In genomic region chr10:124093076-124093773, GRCh38 we compare ENCODE assay signal across 1 cellular context.
A peak's percentile ranks its signal among the peaks of the same experiment; 100 is the strongest.
TF ChIP-seq lines count a peak whose summit lies in the region.

A gene with protein sequence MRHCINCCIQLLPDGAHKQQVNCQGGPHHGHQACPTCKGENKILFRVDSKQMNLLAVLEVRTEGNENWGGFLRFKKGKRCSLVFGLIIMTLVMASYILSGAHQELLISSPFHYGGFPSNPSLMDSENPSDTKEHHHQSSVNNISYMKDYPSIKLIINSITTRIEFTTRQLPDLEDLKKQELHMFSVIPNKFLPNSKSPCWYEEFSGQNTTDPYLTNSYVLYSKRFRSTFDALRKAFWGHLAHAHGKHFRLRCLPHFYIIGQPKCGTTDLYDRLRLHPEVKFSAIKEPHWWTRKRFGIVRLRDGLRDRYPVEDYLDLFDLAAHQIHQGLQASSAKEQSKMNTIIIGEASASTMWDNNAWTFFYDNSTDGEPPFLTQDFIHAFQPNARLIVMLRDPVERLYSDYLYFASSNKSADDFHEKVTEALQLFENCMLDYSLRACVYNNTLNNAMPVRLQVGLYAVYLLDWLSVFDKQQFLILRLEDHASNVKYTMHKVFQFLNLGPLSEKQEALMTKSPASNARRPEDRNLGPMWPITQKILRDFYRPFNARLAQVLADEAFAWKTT (minus strand): TSS chr10:124093598. CDS start chr10:124046212, 47,386 bp downstream.

TF ChIP-seq in HepG2, 621 proteins besides CTCF, POLR2A, EP300 and RAD21 (continued from another document and continues in another):
- TF ChIP-seq, protein P1, sequence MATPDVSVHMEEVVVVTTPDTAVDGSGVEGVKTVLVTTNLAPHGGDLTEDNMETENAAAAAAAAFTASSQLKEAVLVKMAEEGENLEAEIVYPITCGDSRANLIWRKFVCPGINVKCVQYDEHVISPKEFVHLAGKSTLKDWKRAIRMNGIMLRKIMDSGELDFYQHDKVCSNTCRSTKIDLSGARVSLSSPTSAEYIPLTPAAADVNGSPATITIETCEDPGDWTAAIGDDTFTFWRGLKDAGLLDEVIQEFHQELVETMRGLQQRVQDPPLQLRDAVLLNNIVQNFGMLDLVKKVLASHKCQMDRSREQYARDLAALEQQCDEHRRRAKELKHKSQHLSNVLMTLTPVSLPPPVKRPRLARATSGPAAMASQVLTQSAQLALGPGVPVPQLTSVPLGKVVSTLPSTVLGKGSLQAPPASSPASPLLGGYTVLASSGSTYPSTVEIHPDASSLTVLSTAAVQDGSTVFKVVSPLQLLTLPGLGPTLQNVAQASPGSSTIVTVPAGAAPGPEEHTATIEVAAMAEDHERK (CRISPR knock-in tag; IDR thresholded peaks at IDR 0.05; ENCODE audit: low read depth): no peak
- TF ChIP-seq, protein P2, sequence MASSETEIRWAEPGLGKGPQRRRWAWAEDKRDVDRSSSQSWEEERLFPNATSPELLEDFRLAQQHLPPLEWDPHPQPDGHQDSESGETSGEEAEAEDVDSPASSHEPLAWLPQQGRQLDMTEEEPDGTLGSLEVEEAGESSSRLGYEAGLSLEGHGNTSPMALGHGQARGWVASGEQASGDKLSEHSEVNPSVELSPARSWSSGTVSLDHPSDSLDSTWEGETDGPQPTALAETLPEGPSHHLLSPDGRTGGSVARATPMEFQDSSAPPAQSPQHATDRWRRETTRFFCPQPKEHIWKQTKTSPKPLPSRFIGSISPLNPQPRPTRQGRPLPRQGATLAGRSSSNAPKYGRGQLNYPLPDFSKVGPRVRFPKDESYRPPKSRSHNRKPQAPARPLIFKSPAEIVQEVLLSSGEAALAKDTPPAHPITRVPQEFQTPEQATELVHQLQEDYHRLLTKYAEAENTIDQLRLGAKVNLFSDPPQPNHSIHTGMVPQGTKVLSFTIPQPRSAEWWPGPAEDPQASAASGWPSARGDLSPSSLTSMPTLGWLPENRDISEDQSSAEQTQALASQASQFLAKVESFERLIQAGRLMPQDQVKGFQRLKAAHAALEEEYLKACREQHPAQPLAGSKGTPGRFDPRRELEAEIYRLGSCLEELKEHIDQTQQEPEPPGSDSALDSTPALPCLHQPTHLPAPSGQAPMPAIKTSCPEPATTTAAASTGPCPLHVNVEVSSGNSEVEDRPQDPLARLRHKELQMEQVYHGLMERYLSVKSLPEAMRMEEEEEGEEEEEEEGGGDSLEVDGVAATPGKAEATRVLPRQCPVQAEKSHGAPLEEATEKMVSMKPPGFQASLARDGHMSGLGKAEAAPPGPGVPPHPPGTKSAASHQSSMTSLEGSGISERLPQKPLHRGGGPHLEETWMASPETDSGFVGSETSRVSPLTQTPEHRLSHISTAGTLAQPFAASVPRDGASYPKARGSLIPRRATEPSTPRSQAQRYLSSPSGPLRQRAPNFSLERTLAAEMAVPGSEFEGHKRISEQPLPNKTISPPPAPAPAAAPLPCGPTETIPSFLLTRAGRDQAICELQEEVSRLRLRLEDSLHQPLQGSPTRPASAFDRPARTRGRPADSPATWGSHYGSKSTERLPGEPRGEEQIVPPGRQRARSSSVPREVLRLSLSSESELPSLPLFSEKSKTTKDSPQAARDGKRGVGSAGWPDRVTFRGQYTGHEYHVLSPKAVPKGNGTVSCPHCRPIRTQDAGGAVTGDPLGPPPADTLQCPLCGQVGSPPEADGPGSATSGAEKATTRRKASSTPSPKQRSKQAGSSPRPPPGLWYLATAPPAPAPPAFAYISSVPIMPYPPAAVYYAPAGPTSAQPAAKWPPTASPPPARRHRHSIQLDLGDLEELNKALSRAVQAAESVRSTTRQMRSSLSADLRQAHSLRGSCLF (CRISPR knock-in tag; IDR thresholded peaks at IDR 0.05; ENCODE audit: borderline replicate concordance): no peak
- no peak for TF ChIP-seq NFATC3 (CRISPR knock-in tag; IDR thresholded peaks at IDR 0.05)
- TF ChIP-seq ZNF589 (CRISPR knock-in tag; conservative IDR thresholded peaks at IDR 0.05): no peak
- no peak for TF ChIP-seq ZFP1 (CRISPR knock-in tag; IDR thresholded peaks at IDR 0.05)
- TF ChIP-seq DMAP1 (CRISPR knock-in tag; IDR thresholded peaks at IDR 0.05): no peak
- TF ChIP-seq, protein P3, sequence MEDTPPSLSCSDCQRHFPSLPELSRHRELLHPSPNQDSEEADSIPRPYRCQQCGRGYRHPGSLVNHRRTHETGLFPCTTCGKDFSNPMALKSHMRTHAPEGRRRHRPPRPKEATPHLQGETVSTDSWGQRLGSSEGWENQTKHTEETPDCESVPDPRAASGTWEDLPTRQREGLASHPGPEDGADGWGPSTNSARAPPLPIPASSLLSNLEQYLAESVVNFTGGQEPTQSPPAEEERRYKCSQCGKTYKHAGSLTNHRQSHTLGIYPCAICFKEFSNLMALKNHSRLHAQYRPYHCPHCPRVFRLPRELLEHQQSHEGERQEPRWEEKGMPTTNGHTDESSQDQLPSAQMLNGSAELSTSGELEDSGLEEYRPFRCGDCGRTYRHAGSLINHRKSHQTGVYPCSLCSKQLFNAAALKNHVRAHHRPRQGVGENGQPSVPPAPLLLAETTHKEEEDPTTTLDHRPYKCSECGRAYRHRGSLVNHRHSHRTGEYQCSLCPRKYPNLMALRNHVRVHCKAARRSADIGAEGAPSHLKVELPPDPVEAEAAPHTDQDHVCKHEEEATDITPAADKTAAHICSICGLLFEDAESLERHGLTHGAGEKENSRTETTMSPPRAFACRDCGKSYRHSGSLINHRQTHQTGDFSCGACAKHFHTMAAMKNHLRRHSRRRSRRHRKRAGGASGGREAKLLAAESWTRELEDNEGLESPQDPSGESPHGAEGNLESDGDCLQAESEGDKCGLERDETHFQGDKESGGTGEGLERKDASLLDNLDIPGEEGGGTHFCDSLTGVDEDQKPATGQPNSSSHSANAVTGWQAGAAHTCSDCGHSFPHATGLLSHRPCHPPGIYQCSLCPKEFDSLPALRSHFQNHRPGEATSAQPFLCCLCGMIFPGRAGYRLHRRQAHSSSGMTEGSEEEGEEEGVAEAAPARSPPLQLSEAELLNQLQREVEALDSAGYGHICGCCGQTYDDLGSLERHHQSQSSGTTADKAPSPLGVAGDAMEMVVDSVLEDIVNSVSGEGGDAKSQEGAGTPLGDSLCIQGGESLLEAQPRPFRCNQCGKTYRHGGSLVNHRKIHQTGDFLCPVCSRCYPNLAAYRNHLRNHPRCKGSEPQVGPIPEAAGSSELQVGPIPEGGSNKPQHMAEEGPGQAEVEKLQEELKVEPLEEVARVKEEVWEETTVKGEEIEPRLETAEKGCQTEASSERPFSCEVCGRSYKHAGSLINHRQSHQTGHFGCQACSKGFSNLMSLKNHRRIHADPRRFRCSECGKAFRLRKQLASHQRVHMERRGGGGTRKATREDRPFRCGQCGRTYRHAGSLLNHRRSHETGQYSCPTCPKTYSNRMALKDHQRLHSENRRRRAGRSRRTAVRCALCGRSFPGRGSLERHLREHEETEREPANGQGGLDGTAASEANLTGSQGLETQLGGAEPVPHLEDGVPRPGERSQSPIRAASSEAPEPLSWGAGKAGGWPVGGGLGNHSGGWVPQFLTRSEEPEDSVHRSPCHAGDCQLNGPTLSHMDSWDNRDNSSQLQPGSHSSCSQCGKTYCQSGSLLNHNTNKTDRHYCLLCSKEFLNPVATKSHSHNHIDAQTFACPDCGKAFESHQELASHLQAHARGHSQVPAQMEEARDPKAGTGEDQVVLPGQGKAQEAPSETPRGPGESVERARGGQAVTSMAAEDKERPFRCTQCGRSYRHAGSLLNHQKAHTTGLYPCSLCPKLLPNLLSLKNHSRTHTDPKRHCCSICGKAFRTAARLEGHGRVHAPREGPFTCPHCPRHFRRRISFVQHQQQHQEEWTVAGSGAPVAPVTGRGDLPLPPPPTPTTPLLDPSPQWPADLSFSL (CRISPR knock-in tag; IDR thresholded peaks at IDR 0.05): no peak
- no peak; the same call in 1 of the 2 replicates for TF ChIP-seq KMT2A (CRISPR knock-in tag; IDR thresholded peaks at IDR 0.05)
- TF ChIP-seq GABPA (IDR thresholded peaks at IDR 0.05; ENCODE audit: low read depth, low read length): no peak
- no peak for TF ChIP-seq GABPA (CRISPR knock-in tag; IDR thresholded peaks at IDR 0.05; ENCODE audit: low read depth)
- TF ChIP-seq RFX1 (IDR thresholded peaks at IDR 0.05): no peak
- TF ChIP-seq MEF2D (CRISPR knock-in tag; IDR thresholded peaks at IDR 0.05): peak; percentile 7; the same call in 1 of the 2 replicates
- 0 out of 2 replicates have a peak, but pooled peaks have one; percentile 42 for TF ChIP-seq CBFB (CRISPR knock-in tag; IDR thresholded peaks at IDR 0.05)
- TF ChIP-seq RNF2 (conservative IDR thresholded peaks at IDR 0.05; ENCODE audit: low read depth): no peak; the same call in 1 of the 2 replicates
- no peak for TF ChIP-seq ZNF547 (CRISPR knock-in tag; IDR thresholded peaks at IDR 0.05)
- TF ChIP-seq KLF15 (CRISPR knock-in tag; IDR thresholded peaks at IDR 0.05; ENCODE audit: borderline replicate concordance): no peak
- no peak for TF ChIP-seq ZNF12 (CRISPR knock-in tag; IDR thresholded peaks at IDR 0.05)
- TF ChIP-seq, protein P4, sequence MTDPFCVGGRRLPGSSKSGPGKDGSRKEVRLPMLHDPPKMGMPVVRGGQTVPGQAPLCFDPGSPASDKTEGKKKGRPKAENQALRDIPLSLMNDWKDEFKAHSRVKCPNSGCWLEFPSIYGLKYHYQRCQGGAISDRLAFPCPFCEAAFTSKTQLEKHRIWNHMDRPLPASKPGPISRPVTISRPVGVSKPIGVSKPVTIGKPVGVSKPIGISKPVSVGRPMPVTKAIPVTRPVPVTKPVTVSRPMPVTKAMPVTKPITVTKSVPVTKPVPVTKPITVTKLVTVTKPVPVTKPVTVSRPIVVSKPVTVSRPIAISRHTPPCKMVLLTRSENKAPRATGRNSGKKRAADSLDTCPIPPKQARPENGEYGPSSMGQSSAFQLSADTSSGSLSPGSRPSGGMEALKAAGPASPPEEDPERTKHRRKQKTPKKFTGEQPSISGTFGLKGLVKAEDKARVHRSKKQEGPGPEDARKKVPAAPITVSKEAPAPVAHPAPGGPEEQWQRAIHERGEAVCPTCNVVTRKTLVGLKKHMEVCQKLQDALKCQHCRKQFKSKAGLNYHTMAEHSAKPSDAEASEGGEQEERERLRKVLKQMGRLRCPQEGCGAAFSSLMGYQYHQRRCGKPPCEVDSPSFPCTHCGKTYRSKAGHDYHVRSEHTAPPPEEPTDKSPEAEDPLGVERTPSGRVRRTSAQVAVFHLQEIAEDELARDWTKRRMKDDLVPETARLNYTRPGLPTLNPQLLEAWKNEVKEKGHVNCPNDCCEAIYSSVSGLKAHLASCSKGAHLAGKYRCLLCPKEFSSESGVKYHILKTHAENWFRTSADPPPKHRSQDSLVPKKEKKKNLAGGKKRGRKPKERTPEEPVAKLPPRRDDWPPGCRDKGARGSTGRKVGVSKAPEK (CRISPR knock-in tag; IDR thresholded peaks at IDR 0.05; ENCODE audit: borderline replicate concordance): no peak
- no peak for TF ChIP-seq ZNF124 (CRISPR knock-in tag; IDR thresholded peaks at IDR 0.05)
- TF ChIP-seq SPEN (CRISPR knock-in tag; IDR thresholded peaks at IDR 0.05; ENCODE audit: low read depth): peak; percentile 60
- TF ChIP-seq ZBTB20 (CRISPR knock-in tag; IDR thresholded peaks at IDR 0.05; ENCODE audit: borderline replicate concordance, low read depth): no peak; the same call in 1 of the 2 replicates
- TF ChIP-seq MXD1 (CRISPR knock-in tag; IDR thresholded peaks at IDR 0.05): no peak; the same call in 1 of the 2 replicates
- no peak for TF ChIP-seq NR2C2 (CRISPR knock-in tag; IDR thresholded peaks at IDR 0.05; ENCODE audit: borderline replicate concordance)
- no peak for TF ChIP-seq ZNF17 (CRISPR knock-in tag; IDR thresholded peaks at IDR 0.05)
- no peak for TF ChIP-seq BRD4 (CRISPR knock-in tag; IDR thresholded peaks at IDR 0.05)
- TF ChIP-seq NFKB2 (CRISPR knock-in tag; IDR thresholded peaks at IDR 0.05; ENCODE audit: borderline replicate concordance): no peak; the same call in 1 of the 2 replicates
- TF ChIP-seq, protein P5, sequence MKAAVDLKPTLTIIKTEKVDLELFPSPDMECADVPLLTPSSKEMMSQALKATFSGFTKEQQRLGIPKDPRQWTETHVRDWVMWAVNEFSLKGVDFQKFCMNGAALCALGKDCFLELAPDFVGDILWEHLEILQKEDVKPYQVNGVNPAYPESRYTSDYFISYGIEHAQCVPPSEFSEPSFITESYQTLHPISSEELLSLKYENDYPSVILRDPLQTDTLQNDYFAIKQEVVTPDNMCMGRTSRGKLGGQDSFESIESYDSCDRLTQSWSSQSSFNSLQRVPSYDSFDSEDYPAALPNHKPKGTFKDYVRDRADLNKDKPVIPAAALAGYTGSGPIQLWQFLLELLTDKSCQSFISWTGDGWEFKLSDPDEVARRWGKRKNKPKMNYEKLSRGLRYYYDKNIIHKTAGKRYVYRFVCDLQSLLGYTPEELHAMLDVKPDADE (CRISPR knock-in tag; IDR thresholded peaks at IDR 0.05): no peak
- TF ChIP-seq KDM5B (CRISPR knock-in tag; IDR thresholded peaks at IDR 0.05; ENCODE audit: borderline replicate concordance): no peak; the same call in 1 of the 2 replicates
- TF ChIP-seq MBNL3 (CRISPR knock-in tag; conservative IDR thresholded peaks at IDR 0.05): no peak
- no peak for TF ChIP-seq NKX3-1 (CRISPR knock-in tag; IDR thresholded peaks at IDR 0.05)
- no peak for TF ChIP-seq CENPX (CRISPR knock-in tag; IDR thresholded peaks at IDR 0.05)
- no peak for TF ChIP-seq CHCHD3 (CRISPR knock-in tag; IDR thresholded peaks at IDR 0.05)
- TF ChIP-seq ZNF776 (CRISPR knock-in tag; IDR thresholded peaks at IDR 0.05): no peak
- TF ChIP-seq U2AF2 (IDR thresholded peaks at IDR 0.05; ENCODE audit: low read depth, low read length): no peak
- 0 out of 2 replicates have a peak, but pooled peaks have one; percentile 38 for TF ChIP-seq SP2 (CRISPR knock-in tag; IDR thresholded peaks at IDR 0.05)
- no peak for TF ChIP-seq HMGA1 (CRISPR knock-in tag; conservative IDR thresholded peaks at IDR 0.05)
- TF ChIP-seq ZNF235 (CRISPR knock-in tag; IDR thresholded peaks at IDR 0.05; ENCODE audit: borderline replicate concordance): no peak
- no peak for TF ChIP-seq ZNF572 (CRISPR knock-in tag; IDR thresholded peaks at IDR 0.05)
- TF ChIP-seq, protein P6, sequence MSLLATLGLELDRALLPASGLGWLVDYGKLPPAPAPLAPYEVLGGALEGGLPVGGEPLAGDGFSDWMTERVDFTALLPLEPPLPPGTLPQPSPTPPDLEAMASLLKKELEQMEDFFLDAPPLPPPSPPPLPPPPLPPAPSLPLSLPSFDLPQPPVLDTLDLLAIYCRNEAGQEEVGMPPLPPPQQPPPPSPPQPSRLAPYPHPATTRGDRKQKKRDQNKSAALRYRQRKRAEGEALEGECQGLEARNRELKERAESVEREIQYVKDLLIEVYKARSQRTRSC (CRISPR knock-in tag; IDR thresholded peaks at IDR 0.05; ENCODE audit: low read depth): no peak
- TF ChIP-seq ZEB1 (IDR thresholded peaks at IDR 0.05; ENCODE audit: insufficient replicate concordance, low read depth): no peak
- no peak for TF ChIP-seq HNRNPL (IDR thresholded peaks at IDR 0.05; ENCODE audit: low read depth, low read length)
